ENCODE assay signal across 34 cellular contexts in the genomic region with DNA sequence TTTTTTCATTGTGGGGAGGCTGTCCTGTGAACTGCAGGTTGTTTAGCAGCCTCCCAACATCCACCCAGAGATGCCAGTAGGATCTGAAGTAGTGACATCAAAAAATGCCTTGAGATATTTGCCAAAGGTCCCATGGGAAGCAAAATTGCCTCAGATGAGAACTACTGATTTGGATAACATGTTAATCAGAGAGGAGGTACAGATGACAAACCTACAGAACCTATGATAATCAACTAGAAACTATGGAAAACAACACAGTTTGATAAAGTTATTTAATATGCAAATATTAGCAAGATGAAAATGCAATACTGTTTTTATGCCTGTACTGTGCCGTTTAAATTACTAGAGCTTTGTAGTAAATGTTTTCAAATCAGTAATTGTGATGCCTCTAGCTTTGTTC.
"Had no signal": no experiment of that assay in that cellular context is flagged by ENCODE, and none has a peak within 500 bp of the region (broad histone marks: within the 10 kb centered on the region; RNA-seq: fewer than 3 reads in every experiment).

No MANE protein-coding gene starts in this region.

- H3K36me3 ChIP-seq: MG63 had no signal

- H3K4me3 ChIP-seq: MG63 had no signal

- H3K27ac ChIP-seq: KMS-11 had no signal

- DNase-seq: Karpas-422, Kasumi-1, MG63, MM.1S, MV-4-11, NCI-H1048, NCI-H1092, NCI-H1092 treated with DMSO at 0.1 percent for 48 hours, NCI-H1105, NCI-H1105 treated with DMSO at 0.1 percent for 48 hours, NCI-H1417, NCI-H1417 treated with DMSO at 0.1 percent for 48 hours, NCI-H1436, NCI-H1436 treated with DMSO at 0.1 percent for 48 hours, NCI-H146, NCI-H1694, NCI-H1694 treated with DMSO at 0.1 percent for 48 hours, NCI-H187, NCI-H187 treated with DMSO at 0.1 percent for 48 hours, NCI-H1930, NCI-H2029, NCI-H2029 treated with DMSO at 0.1 percent for 48 hours, NCI-H2081, NCI-H2081 treated with DMSO at 0.1 percent for 48 hours, NCI-H2107, NCI-H2171, NCI-H2171 treated with DMSO at 0.1 percent for 48 hours, NCI-H2227 treated with DMSO at 0.1 percent for 48 hours, NCI-H226, NCI-H345, NCI-H446, NCI-H446 treated with DMSO at 0.1 percent for 48 hours, NCI-H510A had no signal
